In the genomic region with DNA sequence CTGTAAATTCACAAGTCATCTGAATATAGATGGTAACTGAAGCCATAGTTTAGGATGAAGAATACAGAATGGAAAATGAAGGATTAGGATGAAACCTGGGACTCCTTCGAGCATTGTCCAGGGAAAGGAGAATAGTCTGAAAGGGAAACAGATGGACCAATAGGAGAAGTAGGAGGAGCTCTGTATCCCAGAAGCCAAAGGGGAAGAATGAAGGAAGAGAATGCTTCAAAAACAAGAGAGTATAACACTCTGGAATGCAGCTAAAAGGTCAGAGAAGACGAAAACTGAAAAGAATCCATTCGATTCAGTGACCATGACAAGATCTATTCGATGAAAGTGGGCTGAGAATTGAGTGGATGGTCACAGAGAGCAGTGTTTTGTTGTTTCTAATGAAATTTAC, we compare ENCODE assay signal across 8 cellular contexts. TPM values are rescaled to one million over a fixed set of nuclear protein-coding genes. Genes with fewer than 3 reads are reported as not detected.
A peak's percentile ranks its signal among the peaks of the same experiment; 100 is the strongest.
DNase-seq lines count a peak whose midpoint lies in the region; ATAC-seq and TF ChIP-seq lines count a peak whose summit lies in the region.

No MANE protein-coding gene starts in this region.

- DNase-seq in CD4-positive, CD25-positive, alpha-beta regulatory T cell: no peak
- no peak for DNase-seq in activated naive CD8-positive, alpha-beta T cell treated with anti-CD3 and anti-CD28 coated beads for 36 hours
- DNase-seq in hepatocyte (ENCODE audit: low spot score): peak; percentile 27
- no peak for DNase-seq in nucleus accumbens (lab: John Stamatoyannopoulos, UW)

- H3K27ac Mint-ChIP-seq in CD4-positive, CD25-positive, alpha-beta regulatory T cell: peak overlapping the region; percentile 94 to 99 (median 97)
- H3K27ac Mint-ChIP-seq in activated naive CD8-positive, alpha-beta T cell treated with anti-CD3 and anti-CD28 coated beads for 36 hours: peak overlapping the region; percentile 89

- H3K27me3 Mint-ChIP-seq in CD4-positive, CD25-positive, alpha-beta regulatory T cell: peaks cover 4% of the 10 kb centered on the region
- H3K27me3 Mint-ChIP-seq in activated naive CD8-positive, alpha-beta T cell treated with anti-CD3 and anti-CD28 coated beads for 36 hours: no peaks in the 10 kb centered on the region

- TF ChIP-seq CTCF in hepatocyte (IDR thresholded peaks at IDR 0.05; ENCODE audit: poor library complexity): no peak

- no peaks in the 10 kb centered on the region for H3K27me3 ChIP-seq in CD4-positive, CD25-positive, alpha-beta regulatory T cell (ENCODE audit: control insufficient read depth, insufficient read depth, low read length)
- H3K27me3 ChIP-seq in HUES6 (ENCODE audit: control insufficient read depth, insufficient read depth, low read length) (no peaks in the 10 kb centered on the region), hepatocyte (no peaks in the 10 kb centered on the region), skeletal muscle satellite cell (ENCODE audit: control insufficient read depth, insufficient read depth, low read length) (no peaks in the 10 kb centered on the region)

- peaks cover 0 to 3% (median 0%) of the 10 kb centered on the region in 7 donors for H3K9me3 Mint-ChIP-seq in CD4-positive, CD25-positive, alpha-beta regulatory T cell
- no peaks in the 10 kb centered on the region for H3K9me3 Mint-ChIP-seq in activated naive CD8-positive, alpha-beta T cell treated with anti-CD3 and anti-CD28 coated beads for 36 hours

- no peak for ATAC-seq in CD4-positive, CD25-positive, alpha-beta regulatory T cell (ENCODE audit: low read depth in 2 of 2)
- ATAC-seq in GM21447 (IDR thresholded peaks at IDR 0.05; ENCODE audit: unreplicated experiment) (no peak), GM21390 (IDR thresholded peaks at IDR 0.05; ENCODE audit: unreplicated experiment) (no peak)

- H3K27ac ChIP-seq in CD4-positive, CD25-positive, alpha-beta regulatory T cell (ENCODE audit: insufficient read depth, low read length, poor library complexity, severe bottlenecking): peak overlapping the region; percentile 85
- H3K27ac ChIP-seq in HUES6 (ENCODE audit: low read depth, low read length): peak overlapping the region; percentile 91; the same call in 1 of the 2 replicates
- peak overlapping the region; percentile 97 for H3K27ac ChIP-seq in hepatocyte

- peaks cover 45 to 73% (median 61%) of the 10 kb centered on the region in 4 donors for H3K4me1 Mint-ChIP-seq in CD4-positive, CD25-positive, alpha-beta regulatory T cell
- peaks cover 63% of the 10 kb centered on the region for H3K4me1 Mint-ChIP-seq in activated naive CD8-positive, alpha-beta T cell treated with anti-CD3 and anti-CD28 coated beads for 36 hours

- peaks cover 46% of the 10 kb centered on the region for H3K4me1 ChIP-seq in CD4-positive, CD25-positive, alpha-beta regulatory T cell (ENCODE audit: control insufficient read depth, insufficient read depth, low read length, poor library complexity, severe bottlenecking)
- H3K4me1 ChIP-seq in HUES6 (ENCODE audit: control insufficient read depth, insufficient read depth, low read length): peaks cover 25% of the 10 kb centered on the region
- H3K4me1 ChIP-seq in hepatocyte (ENCODE audit: insufficient read depth): no peaks in the 10 kb centered on the region
- H3K4me1 ChIP-seq in skeletal muscle satellite cell (ENCODE audit: control insufficient read depth, insufficient read depth, low read length): peaks cover 22% of the 10 kb centered on the region

- H3K4me3 ChIP-seq in CD4-positive, CD25-positive, alpha-beta regulatory T cell (ENCODE audit: low read depth, low read length): peak overlapping the region; percentile 86
- peak overlapping the region; percentile 92 for H3K4me3 ChIP-seq in HUES6 (ENCODE audit: low read depth, low read length)
- peak overlapping the region; percentile 60 for H3K4me3 ChIP-seq in hepatocyte
- peak overlapping the region; percentile 87 for H3K4me3 ChIP-seq in skeletal muscle satellite cell (ENCODE audit: low read length)

- peaks cover 5% of the 10 kb centered on the region for H4K20me1 ChIP-seq in hepatocyte (ENCODE audit: insufficient read depth, poor library complexity, severe bottlenecking)

- peaks cover 6% of the 10 kb centered on the region for H3K36me3 Mint-ChIP-seq in CD4-positive, CD25-positive, alpha-beta regulatory T cell
- H3K36me3 Mint-ChIP-seq in activated naive CD8-positive, alpha-beta T cell treated with anti-CD3 and anti-CD28 coated beads for 36 hours: peaks cover 33% of the 10 kb centered on the region

- no peaks in the 10 kb centered on the region for H3K9me2 ChIP-seq in hepatocyte (replicated peaks; ENCODE audit: insufficient read depth)

- H3K4me3 Mint-ChIP-seq in CD4-positive, CD25-positive, alpha-beta regulatory T cell: peak overlapping the region; percentile 92 to 97 (median 93)
- H3K4me3 Mint-ChIP-seq in activated naive CD8-positive, alpha-beta T cell treated with anti-CD3 and anti-CD28 coated beads for 36 hours: peak overlapping the region; percentile 94

- no peaks in the 10 kb centered on the region for H3K9me3 ChIP-seq in CD4-positive, CD25-positive, alpha-beta regulatory T cell (ENCODE audit: control insufficient read depth in 2 of 2, low read length in 2 of 2)
- H3K9me3 ChIP-seq in HUES6 (ENCODE audit: control insufficient read depth, insufficient read depth, low read depth, low read length) (no peaks in the 10 kb centered on the region), hepatocyte (ENCODE audit: low read depth) (no peaks in the 10 kb centered on the region), skeletal muscle satellite cell (replicated peaks; ENCODE audit: low read length) (no peaks in the 10 kb centered on the region)

- peak overlapping the region; percentile 95 for H3K9ac ChIP-seq in HUES6 (ENCODE audit: low read length)
- peak overlapping the region; percentile 97 for H3K9ac ChIP-seq in skeletal muscle satellite cell (ENCODE audit: low read depth, low read length)

- peak overlapping the region; percentile 75 for H3K4me2 ChIP-seq in hepatocyte
- H3K4me2 ChIP-seq in skeletal muscle satellite cell (ENCODE audit: low read length): peak overlapping the region; percentile 90

- peaks cover 64% of the 10 kb centered on the region for H3K79me2 ChIP-seq in hepatocyte

- peaks cover 4% of the 10 kb centered on the region for H3K36me3 ChIP-seq in CD4-positive, CD25-positive, alpha-beta regulatory T cell (ENCODE audit: control insufficient read depth, insufficient read depth, low read length)
- H3K36me3 ChIP-seq in HUES6 (ENCODE audit: control insufficient read depth, insufficient read depth, low read length) (peaks cover 4% of the 10 kb centered on the region), hepatocyte (replicated peaks; ENCODE audit: insufficient read depth, low read depth) (no peaks in the 10 kb centered on the region), skeletal muscle satellite cell (ENCODE audit: insufficient read depth, low read length) (peaks cover 11% of the 10 kb centered on the region)

- H2AFZ ChIP-seq in hepatocyte: peak overlapping the region; percentile 13

- WGBS in hepatocyte (ENCODE audit: low lambda C conversion rate, missing lambda C conversion rate): 44% methylated on average over 4 of the region's 4 CpGs

RNA-seq across cellular contexts. Expression of a gene that starts 1.0 kb away (rescaled TPM):
- total RNA-seq in CD4-positive, CD25-positive, alpha-beta regulatory T cell: 30.7 TPM
- polyA plus RNA-seq in CD4-positive, CD25-positive, alpha-beta regulatory T cell: 10 to 100 TPM; 16.3 to 25.9 (median 19.4) TPM
- 10 to 100 TPM; 44.4 to 45.4 TPM for total RNA-seq in activated naive CD8-positive, alpha-beta T cell treated with anti-CD3 and anti-CD28 coated beads for 36 hours
- total RNA-seq in hepatocyte: 80.7 and 138 TPM in 2 replicates
- 41.8 and 47.3 TPM in 2 replicates for polyA plus RNA-seq in hepatocyte
- 101 and 122 TPM in 2 replicates for total RNA-seq in skeletal muscle satellite cell (2012; rRNA removed)

RNA-seq across cellular contexts. Expression of a gene that starts 21.9 kb away (rescaled TPM):
- 27.7 TPM for total RNA-seq in CD4-positive, CD25-positive, alpha-beta regulatory T cell
- 10 to 100 TPM; 31.1 to 45.6 (median 33.4) TPM for polyA plus RNA-seq in CD4-positive, CD25-positive, alpha-beta regulatory T cell
- 10 to 100 TPM; 11.5 to 12.9 TPM for total RNA-seq in activated naive CD8-positive, alpha-beta T cell treated with anti-CD3 and anti-CD28 coated beads for 36 hours
- total RNA-seq in hepatocyte: 24.9 and 27.0 TPM in 2 replicates
- polyA plus RNA-seq in hepatocyte: 20.7 and 22.9 TPM in 2 replicates
- total RNA-seq in skeletal muscle satellite cell (2012; rRNA removed): 9.9 and 11.1 TPM in 2 replicates

RNA-seq across cellular contexts. Expression of a gene that starts 46.6 kb away (rescaled TPM):
- total RNA-seq in CD4-positive, CD25-positive, alpha-beta regulatory T cell: 40.5 TPM
- polyA plus RNA-seq in CD4-positive, CD25-positive, alpha-beta regulatory T cell: 100 to 1,000 TPM in 2 of 4 donors, 10 to 100 TPM in 2; 81.2 to 112 (median 102) TPM
- total RNA-seq in activated naive CD8-positive, alpha-beta T cell treated with anti-CD3 and anti-CD28 coated beads for 36 hours: 10 to 100 TPM; 92.0 to 95.4 TPM
- total RNA-seq in hepatocyte: 291 and 320 TPM in 2 replicates
- 173 and 201 TPM in 2 replicates for polyA plus RNA-seq in hepatocyte
- total RNA-seq in skeletal muscle satellite cell (2012; rRNA removed): 193 and 215 TPM in 2 replicates
